ENCODE assay signal across 26 cellular contexts in genomic region chr13:20053891-20054290, GRCh38.
DNase-seq lines count a peak whose midpoint lies in the region; ATAC-seq, FAIRE-seq and TF ChIP-seq lines count a peak whose summit lies in the region.
"Had no signal": no experiment of that assay in that cellular context is flagged by ENCODE, and none has a peak within 500 bp of the region (broad histone marks: within the 10 kb centered on the region; RNA-seq: fewer than 3 reads in every experiment).

No MANE protein-coding gene starts in this region.

- H3K9me3 Mint-ChIP-seq in astrocyte (ENCODE audit: unreplicated experiment), result no peaks in the 10 kb centered on the region
- H3K9me3 Mint-ChIP-seq in nephron, result no peaks in the 10 kb centered on the region
- H3K9me3 Mint-ChIP-seq in endothelial cell (ENCODE audit: unreplicated experiment), result no peaks in the 10 kb centered on the region
- H3K9me3 Mint-ChIP-seq: CD14-positive monocyte; CD4-positive, alpha-beta T cell; CD8-positive, alpha-beta memory T cell; HFFc6 had no signal

- H3K4me3 Mint-ChIP-seq in astrocyte (ENCODE audit: unreplicated experiment), result no peak overlapping the region
- H3K4me3 Mint-ChIP-seq in nephron, result no peak overlapping the region
- H3K4me3 Mint-ChIP-seq in endothelial cell (ENCODE audit: unreplicated experiment), result no peak overlapping the region
- H3K4me3 Mint-ChIP-seq: CD14-positive monocyte; CD4-positive, alpha-beta T cell; CD8-positive, alpha-beta memory T cell; HFFc6 had no signal

- CTCF ChIA-PET in HepG2 (lab: Yijun Ruan, JAX; ENCODE audit: low intra/inter-chr PET ratio, low total read pairs), result no interaction called here

- no peaks in the 10 kb centered on the region for H3K27me3 Mint-ChIP-seq in astrocyte (ENCODE audit: low read depth, unreplicated experiment)
- no peaks in the 10 kb centered on the region for H3K27me3 Mint-ChIP-seq in nephron (ENCODE audit: low read depth)
- H3K27me3 Mint-ChIP-seq in endothelial cell (ENCODE audit: unreplicated experiment), result no peaks in the 10 kb centered on the region
- H3K27me3 Mint-ChIP-seq: CD4-positive, alpha-beta T cell; CD8-positive, alpha-beta memory T cell had no signal

- H3K4me1 ChIP-seq in astrocyte (ENCODE audit: insufficient read depth, low read length) (no peaks in the 10 kb centered on the region), HepG2 (ENCODE audit: insufficient read depth, low read length) (no peaks in the 10 kb centered on the region)
- H3K4me1 ChIP-seq: A549, BE2C had no signal

- BruUV-seq in HepG2 (replicated peaks; lab: Mats Ljungman, UMichigan), result no TSS peak

- H3K27me3 ChIP-seq in astrocyte (ENCODE audit: insufficient read depth, low read length) (no peaks in the 10 kb centered on the region), HepG2 (ENCODE audit: control insufficient read depth in 1 of 2, insufficient read depth in 2 of 2, low read length in 2 of 2) (no peaks in the 10 kb centered on the region)
- H3K27me3 ChIP-seq: BE2C; BLaER1 treated with 17β-estradiol and CSF1 and Interleukin-3, amounts not matched to agents 10 nM and 100 nM had no signal

- H3K79me2 ChIP-seq in astrocyte (ENCODE audit: insufficient read depth, low read length) (no peaks in the 10 kb centered on the region), HepG2 (ENCODE audit: insufficient read depth, low read length) (no peaks in the 10 kb centered on the region)

- DNase-seq in LHCN-M2 (ENCODE audit: low read depth), result peak; percentile 18
- no peak for DNase-seq in astrocyte (ENCODE audit: low read depth)
- no peak for DNase-seq in mucosa of gallbladder (ENCODE audit: low spot score)
- DNase-seq in HepG2 (ENCODE audit: low spot score), result no peak
- no peak for DNase-seq in endothelial cell (ENCODE audit: low spot score)
- DNase-seq: 8988T; ACHN; AML-193; BE2C; CD4-positive, alpha-beta T cell; CD8-positive, alpha-beta memory T cell; DMS 273 treated with DMSO at 0.1 percent for 48 hours; DMS79; EL; GDM1; GOT3; HFFc6 had no signal

- H3K4me1 Mint-ChIP-seq in astrocyte (ENCODE audit: low read depth, unreplicated experiment) (peaks cover 8% of the 10 kb centered on the region), nephron (peaks cover 13% of the 10 kb centered on the region), endothelial cell (ENCODE audit: unreplicated experiment) (peaks cover 6% of the 10 kb centered on the region)

- H3K36me3 Mint-ChIP-seq in astrocyte (ENCODE audit: low read depth, unreplicated experiment) (peaks cover 2% of the 10 kb centered on the region), nephron (ENCODE audit: low read depth) (peaks cover 70% of the 10 kb centered on the region), endothelial cell (ENCODE audit: low read depth, unreplicated experiment) (peaks cover 22% of the 10 kb centered on the region)

- TF ChIP-seq POLR2A in HepG2 (IDR thresholded peaks at IDR 0.05; ENCODE audit: insufficient read depth in 1 of 2, low read depth in 2 of 2, low read length in 2 of 2), result no peak

- H3K36me3 ChIP-seq in astrocyte (ENCODE audit: insufficient read depth, low read length) (peaks cover 35% of the 10 kb centered on the region), HepG2 (replicated peaks in 1 of 2; ENCODE audit: control insufficient read depth in 1 of 2, insufficient read depth in 2 of 2, low read length in 2 of 2) (peaks cover 3 to 8% of the 10 kb centered on the region in 2 experiments; a peak in 3 of 5 replicates)

- H3K4me3 ChIP-seq in astrocyte (ENCODE audit: insufficient read depth, low read depth, low read length) (no peak overlapping the region), HepG2 (replicated peaks in 1 of 3; ENCODE audit: insufficient read depth in 1 of 3, low read depth in 2 of 3, low read length in 3 of 3) (no peak overlapping the region)
- H3K4me3 ChIP-seq: A549; BLaER1 treated with 17β-estradiol and CSF1 and Interleukin-3, amounts not matched to agents 10 nM and 100 nM; GM12878; HAP-1 had no signal

- no peak for TF ChIP-seq CTCF in astrocyte (IDR thresholded peaks at IDR 0.05; ENCODE audit: insufficient read depth, low read depth, low read length)
- TF ChIP-seq CTCF in nephron (IDR thresholded peaks at IDR 0.05; ENCODE audit: unreplicated experiment in 3 of 3), result no peak
- no peak for TF ChIP-seq CTCF in HepG2 (CRISPR knock-in tag; IDR thresholded peaks at IDR 0.05)
- TF ChIP-seq CTCF in endothelial cell (IDR thresholded peaks at IDR 0.05; ENCODE audit: unreplicated experiment), result no peak

- POLR2A ChIA-PET in HepG2 (lab: Yijun Ruan, JAX), result no interaction called here

- FAIRE-seq in astrocyte (lab: Jason Lieb, UNC), result peak; percentile 56
- no peak for FAIRE-seq in HepG2 (lab: Jason Lieb, UNC)
- FAIRE-seq: A549, D721Med, GM12878, GM19239, H54 had no signal

- TF ChIP-seq EP300 in HepG2 (IDR thresholded peaks at IDR 0.05; ENCODE audit: low read depth in 2 of 2, low read length in 2 of 2) (no peak), HepG2 (CRISPR knock-in tag; IDR thresholded peaks at IDR 0.05; ENCODE audit: borderline replicate concordance) (no peak)

- intact Hi-C loops in HepG2 (cut with micrococcal nuclease; ENCODE audit: unreplicated experiment), result no loop called here

- H4K20me1 ChIP-seq in astrocyte (ENCODE audit: insufficient read depth, low read length) (peaks cover 30% of the 10 kb centered on the region), HepG2 (ENCODE audit: insufficient read depth, low read length) (no peaks in the 10 kb centered on the region)

- 96% methylated on average over 2 of the region's 2 CpGs for WGBS in HepG2 (ENCODE audit: low lambda C conversion rate)

- H3K9ac ChIP-seq in astrocyte (ENCODE audit: low read length), result no peak overlapping the region
- no peak overlapping the region for H3K9ac ChIP-seq in HepG2 (ENCODE audit: insufficient read depth, low read depth, low read length)
- H3K9ac ChIP-seq: BLaER1 treated with 17β-estradiol and CSF1 and Interleukin-3, amounts not matched to agents 10 nM and 100 nM had no signal

- H3K9me3 ChIP-seq in astrocyte (ENCODE audit: insufficient read depth, low read depth, low read length) (no peaks in the 10 kb centered on the region), HepG2 (ENCODE audit: low read length) (no peaks in the 10 kb centered on the region)
- H3K9me3 ChIP-seq: A549; BE2C; BLaER1 treated with 17β-estradiol and CSF1 and Interleukin-3, amounts not matched to agents 10 nM and 100 nM; HAP-1 had no signal

- no peak overlapping the region for H2AFZ ChIP-seq in astrocyte (ENCODE audit: low read depth, low read length)
- H2AFZ ChIP-seq in HepG2 (ENCODE audit: low read length), result no peak overlapping the region

- in situ Hi-C loops in HepG2 (cut with HindIII; ENCODE audit: extremely low pct_ligation_motif_present, low pct_unique_long_range_greater_than_20kb), result no loop called here

- no peak overlapping the region for H3K4me2 ChIP-seq in astrocyte (ENCODE audit: low read length)
- no peak overlapping the region for H3K4me2 ChIP-seq in HepG2 (ENCODE audit: low read depth, low read length)
- H3K4me2 ChIP-seq: A549; BLaER1 treated with 17β-estradiol and CSF1 and Interleukin-3, amounts not matched to agents 10 nM and 100 nM had no signal

- H3K27ac Mint-ChIP-seq in astrocyte (ENCODE audit: unreplicated experiment), result no peak overlapping the region
- H3K27ac Mint-ChIP-seq in nephron, result peak overlapping the region; percentile 26 to 69 (median 63)
- H3K27ac Mint-ChIP-seq in endothelial cell (ENCODE audit: unreplicated experiment), result no peak overlapping the region
- H3K27ac Mint-ChIP-seq: CD4-positive, alpha-beta T cell; HFFc6 had no signal

- no peak for TF ChIP-seq RAD21 in HepG2 (CRISPR knock-in tag; IDR thresholded peaks at IDR 0.05)

- H3K27ac ChIP-seq in astrocyte (ENCODE audit: low read depth, low read length) (no peak overlapping the region), HepG2 (ENCODE audit: extremely low read length, insufficient read depth, low read length) (no peak overlapping the region)
- H3K27ac ChIP-seq: A549; BLaER1 treated with 17β-estradiol and CSF1 and Interleukin-3, amounts not matched to agents 10 nM and 100 nM had no signal

- no peak for ATAC-seq in HepG2
- ATAC-seq: A549, GM12878 had no signal

TF ChIP-seq in HepG2, 621 proteins besides CTCF, POLR2A, EP300 and RAD21 (continues in another document):
- TF ChIP-seq ZNF850 (CRISPR knock-in tag; conservative IDR thresholded peaks at IDR 0.05) (no peak), NFE2L2 (IDR thresholded peaks at IDR 0.05; ENCODE audit: low read length) (no peak), ZNF136 (CRISPR knock-in tag; IDR thresholded peaks at IDR 0.05; ENCODE audit: low read depth) (no peak), ZNF766 (CRISPR knock-in tag; IDR thresholded peaks at IDR 0.05; ENCODE audit: borderline replicate concordance) (no peak), ZNF276 (CRISPR knock-in tag; IDR thresholded peaks at IDR 0.05; ENCODE audit: low read depth) (no peak), GATAD2A (CRISPR knock-in tag; IDR thresholded peaks at IDR 0.05) (no peak), ISL2 (CRISPR knock-in tag; IDR thresholded peaks at IDR 0.05) (no peak)

Comparison
In these comparisons a context has a peak if more than half of its experiments do, and no peak if none do; other contexts are left out.
1. H3K27ac Mint-ChIP-seq: peak in nephron (3 of 3); none in astrocyte (single experiment) and endothelial cell (single experiment).